Comparison of ENCODE assay signal across 2 cellular contexts in genomic region chr4:6420972-6421371, GRCh38.
A peak's percentile ranks its signal among the peaks of the same experiment; 100 is the strongest.
TF ChIP-seq lines count a peak whose summit lies in the region.

No MANE protein-coding gene starts in this region.

TF ChIP-seq in Ishikawa, 13 proteins besides CTCF, POLR2A, EP300 and RAD21:
- TF ChIP-seq ZBTB7A (IDR thresholded peaks at IDR 0.05; ENCODE audit: low read depth) (no peak), USF1 (IDR thresholded peaks at IDR 0.05) (peak; percentile 58), MAX (IDR thresholded peaks at IDR 0.05) (no peak), FOXM1 (IDR thresholded peaks at IDR 0.05; ENCODE audit: borderline replicate concordance, low read depth) (no peak), TCF12 (IDR thresholded peaks at IDR 0.05; ENCODE audit: low read depth) (no peak), YY1 (IDR thresholded peaks at IDR 0.05; ENCODE audit: low read depth) (no peak), TAF1 (IDR thresholded peaks at IDR 0.05; ENCODE audit: low read depth) (no peak)
TF ChIP-seq in Ishikawa: peak in this region for 1.

TF ChIP-seq in H1, 55 proteins besides CTCF, POLR2A, EP300 and RAD21:
- TF ChIP-seq SP4 (IDR thresholded peaks at IDR 0.05; ENCODE audit: low read length) (no peak), USF2 (IDR thresholded peaks at IDR 0.05; ENCODE audit: low read length) (0 out of 2 replicates have a peak, but pooled peaks have one; percentile 25), JUND (IDR thresholded peaks at IDR 0.05; ENCODE audit: low read length) (no peak), POLR2AphosphoS5 (IDR thresholded peaks at IDR 0.05; ENCODE audit: low read depth, low read length) (no peak)
